12 cellular contexts compared by ENCODE assay signal in the genomic region with DNA sequence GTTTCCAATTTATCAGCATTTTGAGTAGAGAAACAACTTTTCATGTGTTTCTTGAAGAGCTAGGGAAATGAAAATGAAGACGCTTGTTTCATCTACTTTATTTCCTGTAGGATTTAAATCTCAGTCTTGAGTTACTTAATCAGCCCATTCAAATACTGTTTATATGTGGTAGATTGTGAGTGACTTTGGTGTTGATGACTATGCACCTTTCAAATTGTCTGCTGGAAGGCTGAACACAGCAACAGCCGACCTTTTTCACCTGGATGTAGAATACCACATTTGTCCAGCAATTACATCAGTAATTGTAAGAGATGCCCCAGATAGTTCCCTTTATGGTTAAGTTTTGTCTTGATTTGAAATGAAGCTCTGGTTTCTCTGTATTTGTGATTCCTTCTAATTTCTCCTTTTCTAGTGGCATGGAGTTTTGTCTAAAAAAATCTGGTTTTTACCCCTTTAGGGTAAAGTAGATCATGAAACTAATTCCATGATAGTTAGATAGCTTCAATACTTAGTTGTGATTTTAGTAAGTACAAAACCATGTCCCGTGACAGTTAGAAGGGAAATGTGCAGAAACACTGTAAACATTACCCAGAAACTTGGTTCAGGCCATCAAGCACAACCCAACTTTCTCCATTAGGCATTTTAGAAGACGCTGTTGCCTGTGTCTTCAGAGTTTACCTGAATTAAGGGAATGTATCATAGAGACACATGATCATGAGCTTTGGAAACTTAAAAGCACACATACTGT.
DNase-seq lines count a peak whose midpoint lies in the region; ATAC-seq and TF ChIP-seq lines count a peak whose summit lies in the region.
"Had no signal": no experiment of that assay in that cellular context is flagged by ENCODE, and none has a peak within 500 bp of the region (broad histone marks: within the 10 kb centered on the region; RNA-seq: fewer than 3 reads in every experiment).

No MANE protein-coding gene starts in this region.

- H3K4me3 ChIP-seq in colonic mucosa: no peak overlapping the region
- H3K4me3 ChIP-seq: prostate gland had no signal

- H3K27ac ChIP-seq in colonic mucosa: peak overlapping the region; percentile 7
- H3K27ac ChIP-seq: prostate gland had no signal

- intact Hi-C loops in colonic mucosa (cut with DNase I): no loop called here

- H3K9me3 ChIP-seq in colonic mucosa: no peaks in the 10 kb centered on the region
- H3K9me3 ChIP-seq: prostate gland had no signal

- H3K4me1 ChIP-seq in colonic mucosa: no peaks in the 10 kb centered on the region
- H3K4me1 ChIP-seq: prostate gland had no signal

- no peak overlapping the region for H3K9ac ChIP-seq in colonic mucosa (ENCODE audit: low read depth in 2 of 2, low read length in 2 of 2)

- no peaks in the 10 kb centered on the region for H3K27me3 ChIP-seq in colonic mucosa

- ATAC-seq in GM18870 (IDR thresholded peaks at IDR 0.05; ENCODE audit: unreplicated experiment): peak; percentile 49
- peak; percentile 64 for ATAC-seq in GM21786 (IDR thresholded peaks at IDR 0.05; ENCODE audit: unreplicated experiment)
- ATAC-seq in HG03135 (IDR thresholded peaks at IDR 0.05; ENCODE audit: unreplicated experiment): peak; percentile 68

- DNase-seq in colonic mucosa: no peak
- no peak for DNase-seq in MV-4-11 (lab: John Stamatoyannopoulos, UW)
- no peak for DNase-seq in OCI-M2 (lab: John Stamatoyannopoulos, UW; ENCODE audit: unreplicated experiment)
- no peak for DNase-seq in NCI-H1930 (lab: John Stamatoyannopoulos, UW)
- no peak for DNase-seq in T1000 (lab: John Stamatoyannopoulos, UW)
- DNase-seq: activated CD4-positive, CD25-positive, alpha-beta regulatory T cell; NCI-H187; trophoblast cell had no signal

- no peak for TF ChIP-seq CTCF in colonic mucosa (IDR thresholded peaks at IDR 0.05)

- H3K36me3 ChIP-seq in colonic mucosa: no peaks in the 10 kb centered on the region
- H3K36me3 ChIP-seq: prostate gland had no signal
